2 cellular contexts compared by ENCODE assay signal in the genomic region with DNA sequence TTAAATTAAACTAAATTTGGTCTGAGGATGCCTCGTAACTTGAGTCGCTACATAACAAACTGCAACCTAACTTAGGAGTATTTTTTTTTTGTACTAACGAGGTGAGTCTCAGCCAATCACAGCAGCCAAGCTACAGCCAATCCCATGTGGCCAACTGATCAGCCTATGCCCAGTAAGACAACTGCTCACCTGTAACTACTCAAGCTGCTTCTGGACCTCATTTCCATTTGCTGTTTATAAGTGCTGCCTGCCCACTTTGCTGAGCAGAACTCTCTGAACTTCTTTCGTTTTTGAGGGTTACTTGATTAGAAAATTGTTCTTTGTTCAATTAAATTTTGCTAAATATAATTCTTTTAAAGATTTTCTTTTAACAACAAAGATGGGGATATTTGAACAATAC.
TF ChIP-seq lines count a peak whose summit lies in the region.

No MANE protein-coding gene starts in this region.

TF ChIP-seq in H1, 55 proteins besides CTCF, POLR2A, EP300 and RAD21:
- TF ChIP-seq EGR1 (IDR thresholded peaks at IDR 0.05; ENCODE audit: borderline replicate concordance, low read depth, low read length) (no peak), KDM1A (IDR thresholded peaks at IDR 0.05; ENCODE audit: borderline replicate concordance, low read length) (no peak), SUZ12 (IDR thresholded peaks at IDR 0.05; ENCODE audit: low read length) (no peak), TEAD4 (IDR thresholded peaks at IDR 0.05; ENCODE audit: low read depth, low read length) (no peak), RXRA (IDR thresholded peaks at IDR 0.05; ENCODE audit: insufficient read depth, low read depth, low read length) (no peak), SP4 (IDR thresholded peaks at IDR 0.05; ENCODE audit: low read length) (no peak), SP1 (IDR thresholded peaks at IDR 0.05; ENCODE audit: low read depth, low read length) (no peak), RFX5 (IDR thresholded peaks at IDR 0.05; ENCODE audit: borderline replicate concordance, low read depth, low read length) (no peak), ZNF274 (IDR thresholded peaks at IDR 0.05; ENCODE audit: borderline replicate concordance, extremely low read depth, low read length) (no peak), NANOG (IDR thresholded peaks at IDR 0.05; ENCODE audit: insufficient read depth, low read depth, low read length, poor library complexity, severe bottlenecking) (no peak), TAF7 (optimal IDR thresholded peaks at IDR 0.05; ENCODE audit: borderline replicate concordance, low read depth, low read length) (no peak), MAFK (IDR thresholded peaks at IDR 0.05; ENCODE audit: low read depth, low read length) (no peak), ASH2L (IDR thresholded peaks at IDR 0.05; ENCODE audit: low read length) (no peak), POLR2AphosphoS5 (IDR thresholded peaks at IDR 0.05; ENCODE audit: low read depth, low read length) (no peak)
- TF ChIP-seq, protein P1, sequence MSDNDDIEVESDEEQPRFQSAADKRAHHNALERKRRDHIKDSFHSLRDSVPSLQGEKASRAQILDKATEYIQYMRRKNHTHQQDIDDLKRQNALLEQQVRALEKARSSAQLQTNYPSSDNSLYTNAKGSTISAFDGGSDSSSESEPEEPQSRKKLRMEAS (IDR thresholded peaks at IDR 0.05), result no peak
- TF ChIP-seq, protein P2, sequence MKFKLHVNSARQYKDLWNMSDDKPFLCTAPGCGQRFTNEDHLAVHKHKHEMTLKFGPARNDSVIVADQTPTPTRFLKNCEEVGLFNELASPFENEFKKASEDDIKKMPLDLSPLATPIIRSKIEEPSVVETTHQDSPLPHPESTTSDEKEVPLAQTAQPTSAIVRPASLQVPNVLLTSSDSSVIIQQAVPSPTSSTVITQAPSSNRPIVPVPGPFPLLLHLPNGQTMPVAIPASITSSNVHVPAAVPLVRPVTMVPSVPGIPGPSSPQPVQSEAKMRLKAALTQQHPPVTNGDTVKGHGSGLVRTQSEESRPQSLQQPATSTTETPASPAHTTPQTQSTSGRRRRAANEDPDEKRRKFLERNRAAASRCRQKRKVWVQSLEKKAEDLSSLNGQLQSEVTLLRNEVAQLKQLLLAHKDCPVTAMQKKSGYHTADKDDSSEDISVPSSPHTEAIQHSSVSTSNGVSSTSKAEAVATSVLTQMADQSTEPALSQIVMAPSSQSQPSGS (IDR thresholded peaks at IDR 0.05; ENCODE audit: low read length), result no peak

TF ChIP-seq in SK-N-SH, 30 proteins besides CTCF, POLR2A, EP300 and RAD21:
- TF ChIP-seq NRF1 (IDR thresholded peaks at IDR 0.05; ENCODE audit: low read depth, low read length) (no peak), ELF1 (IDR thresholded peaks at IDR 0.05) (no peak), FOXJ3 (CRISPR knock-in tag; IDR thresholded peaks at IDR 0.05) (no peak)
TF ChIP-seq in SK-N-SH: peak in this region for 0.
